Comparison of ENCODE assay signal across 14 cellular contexts in the genomic region with DNA sequence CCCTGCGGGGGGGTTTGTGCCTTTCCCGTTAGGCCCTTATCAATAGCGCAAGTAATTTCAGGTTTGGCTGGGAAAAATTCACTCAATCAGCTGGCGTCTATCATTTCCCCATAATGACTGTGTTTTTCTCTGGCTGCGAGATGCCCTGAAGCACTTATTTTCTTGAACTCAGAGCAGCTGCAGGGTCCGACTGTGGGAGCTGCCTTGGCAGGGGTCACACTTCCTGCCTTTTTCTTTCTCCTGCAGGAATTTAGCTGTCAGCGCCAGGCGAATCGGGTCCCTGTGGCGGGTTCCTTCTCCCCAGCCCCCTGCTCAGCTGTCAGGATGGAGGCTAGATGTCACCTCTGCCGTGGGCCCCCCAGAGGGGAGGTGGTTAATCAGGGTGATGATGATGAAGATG.
DNase-seq lines count a peak whose midpoint lies in the region; ATAC-seq lines count a peak whose summit lies in the region.
"Had no signal": no experiment of that assay in that cellular context is flagged by ENCODE, and none has a peak within 500 bp of the region (broad histone marks: within the 10 kb centered on the region; RNA-seq: fewer than 3 reads in every experiment).

No MANE protein-coding gene starts in this region.

- H4K91ac ChIP-seq in trophoblast cell (ENCODE audit: low read depth, low read length), result no peak overlapping the region

- H3K27me3 ChIP-seq in SJCRH30, result no peaks in the 10 kb centered on the region
- no peaks in the 10 kb centered on the region for H3K27me3 ChIP-seq in trophoblast cell (ENCODE audit: insufficient read depth, low read length)

- H3K18ac ChIP-seq in trophoblast cell (ENCODE audit: low read length), result no peak overlapping the region

- no peak overlapping the region for H4K12ac ChIP-seq in trophoblast cell (ENCODE audit: low read depth, low read length)

- H3K4me1 ChIP-seq in SJCRH30 (peaks cover 26% of the 10 kb centered on the region), trophoblast cell (ENCODE audit: control insufficient read depth in 1 of 2, insufficient read depth in 2 of 2, low read length in 2 of 2) (no peaks in the 10 kb centered on the region)

- H3K79me2 ChIP-seq in trophoblast cell (ENCODE audit: control insufficient read depth, insufficient read depth, low read length, poor library complexity), result no peaks in the 10 kb centered on the region

- H4K8ac ChIP-seq in trophoblast cell (ENCODE audit: low read depth, low read length), result no peak overlapping the region

- H3K9me3 ChIP-seq in SJCRH30 (replicated peaks) (no peaks in the 10 kb centered on the region), trophoblast cell (ENCODE audit: insufficient read depth, low read depth, low read length) (peaks cover 3% of the 10 kb centered on the region)

- H3K4me2 ChIP-seq in trophoblast cell (ENCODE audit: low read length), result no peak overlapping the region

- no peak overlapping the region for H3K23ac ChIP-seq in trophoblast cell (ENCODE audit: low read length)

- H3K27ac ChIP-seq in SJCRH30 (peak overlapping the region; percentile 65), trophoblast cell (ENCODE audit: low read depth, low read length) (no peak overlapping the region)

- no peak for ATAC-seq in GM18520 (IDR thresholded peaks at IDR 0.05; ENCODE audit: unreplicated experiment)
- ATAC-seq: T-cell had no signal

- H2BK120ac ChIP-seq in trophoblast cell (ENCODE audit: insufficient read depth, low read length, poor library complexity), result no peak overlapping the region

- H3K14ac ChIP-seq in trophoblast cell (ENCODE audit: low read length), result no peak overlapping the region

- H3K9ac ChIP-seq in trophoblast cell (ENCODE audit: low read length), result no peak overlapping the region

- DNase-seq in COR-L47 (lab: John Stamatoyannopoulos, UW), result peak; percentile 43
- peak; percentile 87 for DNase-seq in NCI-H2227 (lab: John Stamatoyannopoulos, UW; ENCODE audit: unreplicated experiment)
- DNase-seq in SJCRH30, result peak; percentile 72 to 83
- DNase-seq in trophoblast cell, result peak; percentile 54 to 70
- no peak for DNase-seq in inferior parietal cortex (ENCODE audit: extremely low spot score)
- no peak for DNase-seq in D341Med (ENCODE audit: low spot score)
- DNase-seq in HuH-7 (ENCODE audit: low spot score), result no peak
- DNase-seq: AML-193, DMS79, NCI-H1930, NCI-H524 treated with DMSO at 0.1 percent for 48 hours, T-cell had no signal

- H2AFZ ChIP-seq in trophoblast cell (ENCODE audit: insufficient read depth, low read length, poor library complexity), result no peak overlapping the region

- H2AK5ac ChIP-seq in trophoblast cell (ENCODE audit: low read length), result no peak overlapping the region

- WGBS in trophoblast cell (ENCODE audit: extremely low coverage, insufficient coverage, insufficient read length), result no CpG with 5 or more reads among the region's 11 CpGs

- H3K79me1 ChIP-seq in trophoblast cell (ENCODE audit: low read length), result no peaks in the 10 kb centered on the region

- H3K36me3 ChIP-seq in SJCRH30 (no peaks in the 10 kb centered on the region), trophoblast cell (ENCODE audit: control insufficient read depth in 1 of 2, insufficient read depth in 2 of 2, low read length in 2 of 2) (no peaks in the 10 kb centered on the region)

- no peak overlapping the region for H2BK5ac ChIP-seq in trophoblast cell (ENCODE audit: low read depth, low read length, poor library complexity)

- H3K4me3 ChIP-seq in SJCRH30 (no peak overlapping the region; the same call in 1 of the 2 replicates), trophoblast cell (ENCODE audit: low read depth, low read length) (no peak overlapping the region)
- H3K4me3 ChIP-seq: K562 had no signal

- no peak overlapping the region for H2BK12ac ChIP-seq in trophoblast cell (ENCODE audit: low read length)

- H3K4ac ChIP-seq in trophoblast cell (ENCODE audit: low read depth, low read length), result no peak overlapping the region

Comparison
In these comparisons a context has a peak if more than half of its experiments do, and no peak if none do; other contexts are left out.
1. DNase-seq: peak in COR-L47 (single experiment), NCI-H2227 (single experiment), SJCRH30 (2 of 2) and trophoblast cell (2 of 2); none in inferior parietal cortex (single experiment), D341Med (single experiment) and HuH-7 (single experiment).